Comparison of ENCODE assay signal across 1 cellular context in genomic region chr2:138502253-138503086, GRCh38.
TF ChIP-seq lines count a peak whose summit lies in the region.

No MANE protein-coding gene starts in this region.

TF ChIP-seq in HepG2, 621 proteins besides CTCF, POLR2A, EP300 and RAD21 (continued from another document and continues in another):
- TF ChIP-seq ZNF318 (CRISPR knock-in tag; IDR thresholded peaks at IDR 0.05) (no peak), ZSCAN5A (CRISPR knock-in tag; IDR thresholded peaks at IDR 0.05; ENCODE audit: borderline replicate concordance) (0 out of 2 replicates have a peak, but pooled peaks have one; percentile 38), ARNTL (CRISPR knock-in tag; IDR thresholded peaks at IDR 0.05) (0 out of 2 replicates have a peak, but pooled peaks have one; percentile 11), RXRA (CRISPR knock-in tag; IDR thresholded peaks at IDR 0.05) (peak; percentile 39; the same call in 1 of the 2 replicates), ZNF274 (CRISPR knock-in tag; IDR thresholded peaks at IDR 0.05) (no peak; the same call in 1 of the 2 replicates), BCLAF1 (IDR thresholded peaks at IDR 0.05) (no peak), FOXM1 (CRISPR knock-in tag; IDR thresholded peaks at IDR 0.05) (no peak), CERS6 (CRISPR knock-in tag; IDR thresholded peaks at IDR 0.05) (no peak), BATF2 (CRISPR knock-in tag; IDR thresholded peaks at IDR 0.05) (peak; percentile 42; the same call in 1 of the 2 replicates), ZBTB7B (CRISPR knock-in tag; IDR thresholded peaks at IDR 0.05) (peak; percentile 26; the same call in 1 of the 2 replicates), MAZ (IDR thresholded peaks at IDR 0.05; ENCODE audit: borderline replicate concordance, low read depth, low read length) (no peak), MAZ (CRISPR knock-in tag; IDR thresholded peaks at IDR 0.05; ENCODE audit: low read depth) (no peak), ASH2L (IDR thresholded peaks at IDR 0.05; ENCODE audit: insufficient read length, low read depth, low read length) (peak; percentile 7), POGZ (CRISPR knock-in tag; IDR thresholded peaks at IDR 0.05) (0 out of 2 replicates have a peak, but pooled peaks have one; percentile 24), ZNF354B (CRISPR knock-in tag; IDR thresholded peaks at IDR 0.05) (peak; percentile 78; the same call in 1 of the 2 replicates), SNAPC5 (CRISPR knock-in tag; IDR thresholded peaks at IDR 0.05; ENCODE audit: borderline replicate concordance) (no peak), ZNF18 (CRISPR knock-in tag; IDR thresholded peaks at IDR 0.05; ENCODE audit: insufficient replicate concordance) (no peak), E2F1 (CRISPR knock-in tag; IDR thresholded peaks at IDR 0.05) (peak; percentile 52; the same call in 1 of the 2 replicates), ATF5 (CRISPR knock-in tag; IDR thresholded peaks at IDR 0.05; ENCODE audit: low read depth) (0 out of 2 replicates have a peak, but pooled peaks have one; percentile 60), KLF11 (CRISPR knock-in tag; IDR thresholded peaks at IDR 0.05) (0 out of 2 replicates have a peak, but pooled peaks have one; percentile 44), SALL2 (CRISPR knock-in tag; IDR thresholded peaks at IDR 0.05) (peak; percentile 56; the same call in 1 of the 2 replicates), KMT2A (CRISPR knock-in tag; IDR thresholded peaks at IDR 0.05) (peak; percentile 43; the same call in 1 of the 2 replicates), ZNF740 (CRISPR knock-in tag; IDR thresholded peaks at IDR 0.05) (no peak)
